19 cellular contexts compared by ENCODE assay signal in the genomic region with DNA sequence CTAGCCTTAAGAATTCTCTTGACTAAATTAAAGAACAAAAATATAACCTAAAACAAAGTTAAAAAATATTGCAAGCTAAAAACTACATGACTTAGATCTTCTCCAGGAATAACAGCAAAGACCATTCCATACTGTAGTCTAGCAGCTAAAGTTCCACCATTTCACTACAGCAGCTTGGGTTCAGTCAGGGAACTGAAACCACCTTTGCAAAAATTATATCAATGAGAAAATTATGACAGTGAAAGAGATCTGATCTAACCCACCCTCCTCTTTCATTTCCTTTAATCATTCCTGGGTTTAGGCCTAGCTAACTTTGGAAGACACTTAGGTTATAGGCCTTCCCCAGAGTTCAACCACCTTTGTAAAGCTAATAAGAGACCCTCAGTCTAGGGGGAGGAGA. TPM values are rescaled to one million over a fixed set of nuclear protein-coding genes. Genes with fewer than 3 reads are reported as not detected.
DNase-seq lines count a peak whose midpoint lies in the region; ATAC-seq and TF ChIP-seq lines count a peak whose summit lies in the region.
"Had no signal": no experiment of that assay in that cellular context is flagged by ENCODE, and none has a peak within 500 bp of the region (broad histone marks: within the 10 kb centered on the region; RNA-seq: fewer than 3 reads in every experiment).

No MANE protein-coding gene starts in this region.

- intact Hi-C loops in uterus (cut with DNase I; ENCODE audit: low total_unique reads), result no loop called here
- intact Hi-C loops in Calu3 (cut with micrococcal nuclease; ENCODE audit: unreplicated experiment), result no loop called here
- intact Hi-C loops in testis (cut with DNase I; ENCODE audit: low total_unique reads), result no loop called here

- no TSS peak for BruUV-seq in Calu3 (replicated peaks; lab: Mats Ljungman, UMichigan)

- H3K9me3 ChIP-seq in WERI-Rb-1 (ENCODE audit: severe bottlenecking) (peaks cover 6% of the 10 kb centered on the region), uterus (no peaks in the 10 kb centered on the region), testis (no peaks in the 10 kb centered on the region)
- H3K9me3 ChIP-seq: BE2C had no signal

- H3K4me3 Mint-ChIP-seq in stimulated activated naive B cell treated with anti-CD40 and anti-IgM and Interleukin-4, amounts not matched to agents 10 μg/mL and 1 μg/mL and 100 μg/mL, for 72 hours, result no peak overlapping the region
- H3K4me3 Mint-ChIP-seq in Calu3 (ENCODE audit: low read depth, unreplicated experiment), result no peak overlapping the region
- H3K4me3 Mint-ChIP-seq: CD14-positive monocyte; CD4-positive, alpha-beta memory T cell; CD4-positive, CD25-positive, alpha-beta regulatory T cell; CD8-positive, alpha-beta memory T cell had no signal

- no peak for TF ChIP-seq POLR2A in uterus (IDR thresholded peaks at IDR 0.05)
- no peak for TF ChIP-seq POLR2A in testis (IDR thresholded peaks at IDR 0.05)

- no peak for TF ChIP-seq CTCF in WERI-Rb-1 (IDR thresholded peaks at IDR 0.05; ENCODE audit: low read depth, low read length)
- TF ChIP-seq CTCF in uterus (IDR thresholded peaks at IDR 0.05), result no peak
- TF ChIP-seq CTCF in Calu3 (IDR thresholded peaks at IDR 0.05; ENCODE audit: unreplicated experiment), result no peak
- TF ChIP-seq CTCF in testis (IDR thresholded peaks at IDR 0.05), result no peak

- H3K27ac ChIP-seq in WERI-Rb-1 (peak overlapping the region; percentile 56; the same call in 1 of the 2 replicates), uterus (no peak overlapping the region), testis (no peak overlapping the region)
- H3K27ac ChIP-seq: BLaER1 had no signal

- peaks cover 3% of the 10 kb centered on the region in 2 donors for H3K36me3 Mint-ChIP-seq in stimulated activated naive B cell treated with anti-CD40 and anti-IgM and Interleukin-4, amounts not matched to agents 10 μg/mL and 1 μg/mL and 100 μg/mL, for 72 hours
- no peaks in the 10 kb centered on the region for H3K36me3 Mint-ChIP-seq in Calu3 (ENCODE audit: insufficient read depth, unreplicated experiment)
- H3K36me3 Mint-ChIP-seq: CD14-positive monocyte; CD4-positive, alpha-beta memory T cell had no signal

- H3K27ac Mint-ChIP-seq in stimulated activated naive B cell treated with anti-CD40 and anti-IgM and Interleukin-4, amounts not matched to agents 10 μg/mL and 1 μg/mL and 100 μg/mL, for 72 hours, result no peak overlapping the region
- no peak overlapping the region for H3K27ac Mint-ChIP-seq in Calu3 (ENCODE audit: unreplicated experiment)
- H3K27ac Mint-ChIP-seq: CD14-positive monocyte; CD4-positive, alpha-beta memory T cell; CD4-positive, CD25-positive, alpha-beta regulatory T cell; CD8-positive, alpha-beta memory T cell had no signal

- H3K4me1 Mint-ChIP-seq in stimulated activated naive B cell treated with anti-CD40 and anti-IgM and Interleukin-4, amounts not matched to agents 10 μg/mL and 1 μg/mL and 100 μg/mL, for 72 hours, result peaks cover 5 to 8% of the 10 kb centered on the region in 2 donors
- no peaks in the 10 kb centered on the region for H3K4me1 Mint-ChIP-seq in Calu3 (ENCODE audit: low read depth, unreplicated experiment)
- H3K4me1 Mint-ChIP-seq: CD14-positive monocyte; CD4-positive, alpha-beta memory T cell; CD4-positive, CD25-positive, alpha-beta regulatory T cell; CD8-positive, alpha-beta memory T cell had no signal

- H3K9me3 Mint-ChIP-seq in stimulated activated naive B cell treated with anti-CD40 and anti-IgM and Interleukin-4, amounts not matched to agents 10 μg/mL and 1 μg/mL and 100 μg/mL, for 72 hours, result peaks cover 4 to 7% of the 10 kb centered on the region in 2 donors
- no peaks in the 10 kb centered on the region for H3K9me3 Mint-ChIP-seq in Calu3 (ENCODE audit: low read depth, unreplicated experiment)

- H3K4me1 ChIP-seq in uterus (no peaks in the 10 kb centered on the region), testis (no peaks in the 10 kb centered on the region)
- H3K4me1 ChIP-seq: BE2C, BLaER1 had no signal

- peaks cover 0 to 5% of the 10 kb centered on the region in 2 donors for H3K27me3 Mint-ChIP-seq in stimulated activated naive B cell treated with anti-CD40 and anti-IgM and Interleukin-4, amounts not matched to agents 10 μg/mL and 1 μg/mL and 100 μg/mL, for 72 hours
- H3K27me3 Mint-ChIP-seq in Calu3 (ENCODE audit: unreplicated experiment), result peaks cover 43% of the 10 kb centered on the region
- H3K27me3 Mint-ChIP-seq: CD4-positive, alpha-beta memory T cell; CD4-positive, CD25-positive, alpha-beta regulatory T cell; CD8-positive, alpha-beta memory T cell had no signal

- H3K27me3 ChIP-seq in WERI-Rb-1 (ENCODE audit: insufficient read depth, low read depth, severe bottlenecking), result no peaks in the 10 kb centered on the region
- H3K27me3 ChIP-seq in uterus, result no peaks in the 10 kb centered on the region
- H3K27me3 ChIP-seq in testis, result no peaks in the 10 kb centered on the region
- H3K27me3 ChIP-seq: BE2C, BLaER1 had no signal

- peak; percentile 51 to 65 for ATAC-seq in stimulated activated naive B cell treated with anti-CD40 and anti-IgM and Interleukin-4, amounts not matched to agents 10 μg/mL and 1 μg/mL and 100 μg/mL, for 72 hours (replicated peaks)

- DNase-seq in MV-4-11 (lab: John Stamatoyannopoulos, UW), result peak; percentile 11
- no peak for DNase-seq in WERI-Rb-1
- no peak for DNase-seq in stimulated activated naive B cell treated with anti-CD40 and anti-IgM and Interleukin-4, amounts not matched to agents 10 μg/mL and 1 μg/mL and 100 μg/mL, for 72 hours
- DNase-seq in uterus, result no peak
- DNase-seq in Calu3, result no peak
- no peak for DNase-seq in testis
- DNase-seq: 8988T; ACHN; BE2C; C1 segment of cervical spinal cord; CD4-positive, alpha-beta memory T cell; CD4-positive, CD25-positive, alpha-beta regulatory T cell; CD8-positive, alpha-beta memory T cell; COR-L47; DMS79 treated with DMSO at 0.1 percent for 48 hours; GF-D8 had no signal

- CTCF ChIA-PET in Calu3 (lab: Charles Lee), result no interaction called here

- no peak overlapping the region for H3K4me3 ChIP-seq in WERI-Rb-1 (ENCODE audit: low read depth, low read length)
- H3K4me3 ChIP-seq in uterus, result no peak overlapping the region
- H3K4me3 ChIP-seq in testis, result no peak overlapping the region
- H3K4me3 ChIP-seq: BLaER1 had no signal

- H3K36me3 ChIP-seq in WERI-Rb-1 (no peaks in the 10 kb centered on the region; the same call in 1 of the 2 replicates), uterus (no peaks in the 10 kb centered on the region), testis (ENCODE audit: low read depth, missing control alignments) (no peaks in the 10 kb centered on the region)
- H3K36me3 ChIP-seq: BE2C, BLaER1 had no signal

RNA-seq across cellular contexts. Expression of gene NOS2, which starts 36.3 kb away (rescaled TPM):
- 1 to 10 TPM in 1 of 4 donors, under 1 TPM in 2, not detected in 1; 0.09 to 2.8 (median 0.62) TPM for total RNA-seq in uterus
- total RNA-seq in Calu3 (2022), result not detected in 2 replicates
- total RNA-seq in testis, result 1 to 10 TPM in 1 of 2 donors, under 1 TPM in 1; 0.87 to 1.4 TPM
- polyA plus RNA-seq in testis (ENCODE audit: insufficient read depth, low read depth, low replicate concordance), result 0.53 TPM
- polyA plus RNA-seq: AG04450; CD14-positive monocyte; CD4-positive, CD25-positive, alpha-beta regulatory T cell; CD8-positive, alpha-beta memory T cell had no signal

RNA-seq across cellular contexts. Expression of gene LYRM9, which starts 56.5 kb away (rescaled TPM):
- 10 to 100 TPM in 3 of 4 donors, 1 to 10 TPM in 1; 3.3 to 31.4 (median 25.6) TPM for total RNA-seq in uterus
- total RNA-seq in Calu3 (2022), result 1.5 and 1.7 TPM in 2 replicates
- total RNA-seq in testis, result 10 to 100 TPM; 42.9 to 60.2 TPM
- 31.6 TPM for polyA plus RNA-seq in testis (ENCODE audit: insufficient read depth, low read depth, low replicate concordance)
